Comparison of ENCODE assay signal across 9 cellular contexts in genomic region chr9:115672477-115673316, GRCh38.
DNase-seq lines count a peak whose midpoint lies in the region; ATAC-seq and TF ChIP-seq lines count a peak whose summit lies in the region.
"Had no signal": no experiment of that assay in that cellular context is flagged by ENCODE, and none has a peak within 500 bp of the region (broad histone marks: within the 10 kb centered on the region; RNA-seq: fewer than 3 reads in every experiment).

No MANE protein-coding gene starts in this region.

- no peak for ATAC-seq in thoracic aorta (ENCODE audit: insufficient number of reproducible peaks, low FRiP score, low read depth)
- ATAC-seq in activated CD8-positive, alpha-beta T cell treated with anti-CD3 and anti-CD28 coated beads for 36 hours = no peak
- ATAC-seq in GM21619 (IDR thresholded peaks at IDR 0.05; ENCODE audit: unreplicated experiment) = no peak

- H3K27me3 ChIP-seq in thoracic aorta (replicated peaks; ENCODE audit: insufficient read depth) = no peaks in the 10 kb centered on the region

- peaks cover 1% of the 10 kb centered on the region for H3K9me3 Mint-ChIP-seq in activated CD8-positive, alpha-beta T cell treated with anti-CD3 and anti-CD28 coated beads for 36 hours

- peak overlapping the region; percentile 22 for H3K4me3 ChIP-seq in thoracic aorta

- no peaks in the 10 kb centered on the region for H3K4me1 Mint-ChIP-seq in activated CD8-positive, alpha-beta T cell treated with anti-CD3 and anti-CD28 coated beads for 36 hours (ENCODE audit: low read depth)
- H3K4me1 Mint-ChIP-seq: activated naive CD4-positive, alpha-beta T cell treated with anti-CD3 and anti-CD28 coated beads, Interleukin-2, amount 50 U/mL, for 24 hours; memory B cell had no signal

- H3K4me3 Mint-ChIP-seq in activated CD8-positive, alpha-beta T cell treated with anti-CD3 and anti-CD28 coated beads for 36 hours = no peak overlapping the region
- H3K4me3 Mint-ChIP-seq: activated naive CD4-positive, alpha-beta T cell treated with anti-CD3 and anti-CD28 coated beads, Interleukin-2, amount 50 U/mL, for 24 hours; memory B cell had no signal

- intact Hi-C loops in activated CD8-positive, alpha-beta T cell treated with anti-CD3 and anti-CD28 coated beads for 36 hours (cut with micrococcal nuclease) = no loop called here

- CTCF ChIA-PET in activated CD8-positive, alpha-beta T cell treated with anti-CD3 and anti-CD28 coated beads for 36 hours (lab: Charles Lee) = no interaction called here

- H3K36me3 ChIP-seq in thoracic aorta = no peaks in the 10 kb centered on the region

- no peaks in the 10 kb centered on the region for H3K9me3 ChIP-seq in thoracic aorta

- POLR2A ChIA-PET in activated CD8-positive, alpha-beta T cell treated with anti-CD3 and anti-CD28 coated beads for 36 hours (lab: Charles Lee) = no interaction called here

- H3K4me1 ChIP-seq in thoracic aorta (ENCODE audit: control insufficient read depth in 1 of 2, low read depth in 2 of 2) = peaks cover 15 to 52% of the 10 kb centered on the region in 2 donors

- DNase-seq in HT1080 (ENCODE audit: low read depth) (peak; percentile 97), amniotic stem cell (lab: John Stamatoyannopoulos, UW) (peak; percentile 85), hepatic stellate cell (ENCODE audit: low spot score) (peak; percentile 50), thoracic aorta (ENCODE audit: low spot score) (no peak), NCI-H2171 treated with DMSO at 0.1 percent for 48 hours (lab: John Stamatoyannopoulos, UW) (no peak)
- DNase-seq in activated CD8-positive, alpha-beta T cell treated with anti-CD3 and anti-CD28 coated beads for 36 hours = no peak

- no peak overlapping the region for H3K27ac Mint-ChIP-seq in activated CD8-positive, alpha-beta T cell treated with anti-CD3 and anti-CD28 coated beads for 36 hours
- H3K27ac Mint-ChIP-seq: activated naive CD4-positive, alpha-beta T cell treated with anti-CD3 and anti-CD28 coated beads, Interleukin-2, amount 50 U/mL, for 24 hours; memory B cell had no signal

- peak overlapping the region; percentile 75 to 87 for H3K27ac ChIP-seq in thoracic aorta

- no peaks in the 10 kb centered on the region for H3K27me3 Mint-ChIP-seq in activated CD8-positive, alpha-beta T cell treated with anti-CD3 and anti-CD28 coated beads for 36 hours

- H3K36me3 Mint-ChIP-seq in activated CD8-positive, alpha-beta T cell treated with anti-CD3 and anti-CD28 coated beads for 36 hours (ENCODE audit: low read depth) = no peaks in the 10 kb centered on the region

- TF ChIP-seq CTCF in thoracic aorta (IDR thresholded peaks at IDR 0.05) = no peak
- no peak for TF ChIP-seq CTCF in activated CD8-positive, alpha-beta T cell treated with anti-CD3 and anti-CD28 coated beads for 36 hours (IDR thresholded peaks at IDR 0.05)

Comparison
In these comparisons a context has a peak if more than half of its experiments do, and no peak if none do; other contexts are left out.
1. DNase-seq: peak in HT1080 (single experiment), amniotic stem cell (single experiment) and hepatic stellate cell (single experiment); none in thoracic aorta (single experiment), activated CD8-positive, alpha-beta T cell treated with anti-CD3 and anti-CD28 coated beads for 36 hours (single experiment) and NCI-H2171 treated with DMSO at 0.1 percent for 48 hours (single experiment).